In the genomic region with DNA sequence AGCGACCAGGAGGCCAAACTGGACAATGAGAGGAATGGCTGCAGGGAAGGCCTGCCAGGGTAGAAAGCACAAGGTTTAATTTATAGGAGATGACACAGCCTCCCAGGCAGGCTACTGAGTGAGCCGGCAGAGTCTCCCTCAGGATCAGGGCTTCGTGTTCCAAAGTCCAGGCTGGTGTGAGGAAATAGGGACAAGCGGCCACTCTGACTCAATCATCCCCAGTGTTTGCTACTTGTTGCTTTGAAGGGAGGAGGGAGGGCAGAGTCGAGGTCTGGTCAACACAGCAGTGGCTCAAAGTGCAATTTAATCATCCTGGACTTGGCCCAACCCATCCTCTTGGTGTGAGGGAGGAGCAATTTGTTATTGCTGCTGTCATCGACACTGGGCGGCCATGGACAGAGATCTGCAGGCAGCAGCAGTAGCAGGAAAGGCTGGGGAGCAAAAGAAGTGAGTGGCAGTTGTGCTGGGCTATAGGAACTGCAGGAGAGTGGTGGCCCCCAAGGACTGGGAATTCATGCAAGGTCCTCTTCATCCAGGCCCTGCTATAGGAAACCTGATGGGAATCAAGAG, we compare ENCODE assay signal across 1 cellular context.
TF ChIP-seq lines count a peak whose summit lies in the region.

No MANE protein-coding gene starts in this region.

TF ChIP-seq in H1, 55 proteins besides CTCF, POLR2A, EP300 and RAD21:
- TF ChIP-seq KDM4A (IDR thresholded peaks at IDR 0.05; ENCODE audit: low read depth, low read length, severe bottlenecking) = no peak
- no peak for TF ChIP-seq BCL11A (IDR thresholded peaks at IDR 0.05; ENCODE audit: low read depth in 2 of 2, low read length in 2 of 2)
- TF ChIP-seq CHD1 (IDR thresholded peaks at IDR 0.05; ENCODE audit: low read depth, low read length) = no peak
- no peak for TF ChIP-seq SAP30 (IDR thresholded peaks at IDR 0.05; ENCODE audit: insufficient read depth, insufficient replicate concordance, low read length)
- TF ChIP-seq CBX5 (IDR thresholded peaks at IDR 0.05; ENCODE audit: low read depth, low read length) = no peak
- no peak for TF ChIP-seq TAF1 (IDR thresholded peaks at IDR 0.05; ENCODE audit: low read depth, low read length)
- no peak for TF ChIP-seq USF2 (IDR thresholded peaks at IDR 0.05; ENCODE audit: low read length)
- TF ChIP-seq HDAC6 (IDR thresholded peaks at IDR 0.05; ENCODE audit: low read depth, low read length) = no peak
- no peak for TF ChIP-seq FOSL1 (IDR thresholded peaks at IDR 0.05; ENCODE audit: insufficient read depth, low read depth, low read length)
